In genomic region chr6:166743925-166744653, GRCh38 we compare ENCODE assay signal across 1 cellular context.
TF ChIP-seq lines count a peak whose summit lies in the region.

No MANE protein-coding gene starts in this region.

TF ChIP-seq in GM23338, 12 proteins besides CTCF, POLR2A, EP300 and RAD21 (continued from another document):
- TF ChIP-seq ZNF462 (CRISPR knock-in tag; IDR thresholded peaks at IDR 0.05): no peak
- no peak for TF ChIP-seq EZH2 (IDR thresholded peaks at IDR 0.05; ENCODE audit: low read depth, unreplicated experiment)
- no peak for TF ChIP-seq REST (IDR thresholded peaks at IDR 0.05; ENCODE audit: unreplicated experiment)
- no peak for TF ChIP-seq EZH2phosphoT487 (IDR thresholded peaks at IDR 0.05; ENCODE audit: unreplicated experiment)
- TF ChIP-seq ZNF331 (CRISPR knock-in tag; IDR thresholded peaks at IDR 0.05; ENCODE audit: low read depth): no peak
- TF ChIP-seq STAT1 (IDR thresholded peaks at IDR 0.05; ENCODE audit: unreplicated experiment): no peak
- TF ChIP-seq NANOG (IDR thresholded peaks at IDR 0.05; ENCODE audit: borderline replicate concordance): no peak
TF ChIP-seq in GM23338: peak in this region for 0.
